Comparison of ENCODE assay signal across 8 cellular contexts in the genomic region with DNA sequence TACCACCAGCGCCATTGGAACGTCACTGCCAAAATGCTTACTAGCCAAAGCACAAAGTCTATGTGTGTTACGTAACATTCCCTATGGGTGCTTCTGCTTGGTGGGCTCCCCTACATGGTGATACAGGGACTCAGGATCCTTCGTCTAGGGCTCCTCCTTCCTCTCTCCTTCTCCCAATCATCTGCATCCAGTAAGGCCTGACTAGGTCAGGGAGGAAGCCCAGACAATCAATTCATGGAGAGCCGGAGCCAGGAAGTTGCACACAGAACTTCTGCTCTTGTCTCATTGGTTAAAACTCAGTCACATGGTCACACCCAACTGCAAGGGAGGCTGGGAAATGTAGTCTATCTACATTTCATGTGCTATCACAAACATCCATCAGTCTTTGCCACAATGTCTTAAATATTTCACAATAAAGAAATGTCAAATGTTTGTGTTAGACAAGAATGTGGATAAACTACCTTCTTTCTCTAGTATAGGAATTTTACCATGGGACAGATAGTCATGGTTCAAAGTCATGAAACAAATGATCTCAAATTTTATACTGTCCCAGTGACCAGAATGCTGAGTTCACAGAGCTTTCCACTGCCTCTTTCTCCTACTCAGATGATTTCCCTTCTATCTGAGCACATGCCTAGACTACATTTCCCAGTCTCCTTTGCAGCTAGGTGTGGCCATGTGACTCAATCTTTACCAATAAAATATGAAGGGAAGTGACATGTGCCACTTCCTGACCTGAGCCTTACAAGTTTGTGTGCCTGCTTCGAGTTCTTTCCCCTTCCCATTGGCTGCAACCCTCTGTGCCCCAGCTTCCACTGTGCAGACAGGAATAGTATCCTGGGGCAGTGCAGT. TPM values are rescaled to one million over a fixed set of nuclear protein-coding genes. Genes with fewer than 3 reads are reported as not detected.
DNase-seq lines count a peak whose midpoint lies in the region; ATAC-seq and TF ChIP-seq lines count a peak whose summit lies in the region.

No MANE protein-coding gene starts in this region.

- H4K20me1 ChIP-seq in SK-N-SH (ENCODE audit: insufficient read depth) = no peaks in the 10 kb centered on the region

- no peak for TF ChIP-seq POLR2A in uterus (IDR thresholded peaks at IDR 0.05)

- peaks cover 5% of the 10 kb centered on the region; the same call in 1 of the 2 replicates for H3K27me3 ChIP-seq in SK-N-SH (ENCODE audit: insufficient read depth)
- no peaks in the 10 kb centered on the region for H3K27me3 ChIP-seq in lung (ENCODE audit: control insufficient read depth, insufficient read depth)
- H3K27me3 ChIP-seq in uterus = no peaks in the 10 kb centered on the region

- in situ Hi-C loops in KBM-7 (cut with MboI; ENCODE audit: low pct_unique_long_range_greater_than_20kb, low sequenced_read_pairs) = no loop called here

- POLR2A ChIA-PET in SK-N-SH (lab: Yijun Ruan, JAX) = no interaction called here

- H3K4me1 ChIP-seq in SK-N-SH (ENCODE audit: control insufficient read depth in 1 of 2, insufficient read depth in 2 of 2, low read depth in 1 of 2, low read length in 1 of 2) = peaks cover 0 to 27% of the 10 kb centered on the region in 2 experiments; a peak in 2 of 4 replicates
- H3K4me1 ChIP-seq in lung (ENCODE audit: control insufficient read depth in 2 of 2, insufficient read depth in 2 of 2, low read length in 2 of 2) = peaks cover 0 to 2% of the 10 kb centered on the region in 2 donors
- H3K4me1 ChIP-seq in uterus = no peaks in the 10 kb centered on the region

- no peak for TF ChIP-seq RAD21 in SK-N-SH (IDR thresholded peaks at IDR 0.05; ENCODE audit: low read length)

- H2AFZ ChIP-seq in SK-N-SH (ENCODE audit: low read depth) = peak overlapping the region; percentile 61; the same call in 1 of the 2 replicates

- CTCF ChIA-PET in SK-N-SH (lab: Yijun Ruan, JAX) = interaction anchor here (1.2 to 4.7 kb wide), 3 partner anchors 11 to 52 kb away, joined by 4 to 63 read pairs (median 9); no protein-coding TSS in a partner anchor

- H3K9ac ChIP-seq in SK-N-SH = no peak overlapping the region

- H3K4me3 ChIP-seq in SK-N-SH (ENCODE audit: low read depth in 2 of 2, low read length in 1 of 2) (no peak overlapping the region; a peak in 1 of 4 replicates), lung (no peak overlapping the region), uterus (no peak overlapping the region)

- H3K79me2 ChIP-seq in SK-N-SH (ENCODE audit: insufficient read depth) = no peaks in the 10 kb centered on the region

- no peak overlapping the region for H3K4me2 ChIP-seq in SK-N-SH

- 75% methylated on average over 6 of the region's 6 CpGs for WGBS in SK-N-SH (ENCODE audit: low lambda C conversion rate)
- 34 to 41% methylated on average over 6 of the region's 6 CpGs for WGBS in lung, 2 donors

- H3K27ac ChIP-seq in SK-N-SH (ENCODE audit: low read depth in 2 of 2, low read length in 1 of 2) = peak overlapping the region in 1 of 2 experiments; percentile 19; a peak in 1 of 4 replicates
- no peak overlapping the region for H3K27ac ChIP-seq in lung (ENCODE audit: low read depth in 1 of 2, low read length in 1 of 2)
- H3K27ac ChIP-seq in uterus = no peak overlapping the region

- TF ChIP-seq CTCF in SK-N-SH (IDR thresholded peaks at IDR 0.05) (no peak), lung (IDR thresholded peaks at IDR 0.05; ENCODE audit: control extremely low read depth, extremely low read depth) (no peak), uterus (IDR thresholded peaks at IDR 0.05) (no peak)

- DNase-seq in Daoy (ENCODE audit: low read depth) (peak; percentile 49), KBM-7 (peak; percentile 83), SK-N-SH (no peak), dermis blood vessel endothelial cell (peak; percentile 91), lung (ENCODE audit: low spot score) (peak; percentile 66), uterus (peak; percentile 57 to 72)

- H3K36me3 ChIP-seq in SK-N-SH (replicated peaks in 1 of 2; ENCODE audit: control insufficient read depth in 1 of 2, insufficient read depth in 2 of 2, low read length in 1 of 2) (no peaks in the 10 kb centered on the region), lung (ENCODE audit: control insufficient read depth in 2 of 2, insufficient read depth in 2 of 2, low read length in 2 of 2) (no peaks in the 10 kb centered on the region), uterus (no peaks in the 10 kb centered on the region)

- intact Hi-C loops in uterus (cut with DNase I; ENCODE audit: low total_unique reads) = no loop called here

- ATAC-seq in lung (ENCODE audit: insufficient read depth, low FRiP score) (peak; percentile 73), HG03460 (IDR thresholded peaks at IDR 0.05; ENCODE audit: unreplicated experiment) (no peak), GM18867 (IDR thresholded peaks at IDR 0.05; ENCODE audit: unreplicated experiment) (no peak)

- TF ChIP-seq EP300 in SK-N-SH (IDR thresholded peaks at IDR 0.05; ENCODE audit: borderline replicate concordance in 1 of 2, low read depth in 1 of 2, low read length in 1 of 2) = no peak

- peaks cover 3% of the 10 kb centered on the region for H3F3A ChIP-seq in SK-N-SH (replicated peaks; ENCODE audit: insufficient read depth)

- H3K9me2 ChIP-seq in SK-N-SH = no peaks in the 10 kb centered on the region

- H3K9me3 ChIP-seq in SK-N-SH = no peaks in the 10 kb centered on the region
- no peaks in the 10 kb centered on the region for H3K9me3 ChIP-seq in lung (ENCODE audit: control insufficient read depth in 2 of 2, insufficient read depth in 1 of 2, low read length in 1 of 2)
- no peaks in the 10 kb centered on the region for H3K9me3 ChIP-seq in uterus

TF ChIP-seq in SK-N-SH, 30 proteins besides CTCF, POLR2A, EP300 and RAD21 (continues in another document):
- TF ChIP-seq TAF1 (IDR thresholded peaks at IDR 0.05; ENCODE audit: borderline replicate concordance, low read depth, low read length) = no peak
- no peak for TF ChIP-seq CHD2 (IDR thresholded peaks at IDR 0.05; ENCODE audit: low read length, partially characterized antibody)
- TF ChIP-seq ELF1 (IDR thresholded peaks at IDR 0.05) = peak; percentile 80
- TF ChIP-seq RCOR1 (IDR thresholded peaks at IDR 0.05; ENCODE audit: low read length) = no peak
- no peak for TF ChIP-seq MEF2A (IDR thresholded peaks at IDR 0.05; ENCODE audit: borderline replicate concordance, low read depth)
- TF ChIP-seq, protein P1, sequence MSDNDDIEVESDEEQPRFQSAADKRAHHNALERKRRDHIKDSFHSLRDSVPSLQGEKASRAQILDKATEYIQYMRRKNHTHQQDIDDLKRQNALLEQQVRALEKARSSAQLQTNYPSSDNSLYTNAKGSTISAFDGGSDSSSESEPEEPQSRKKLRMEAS (IDR thresholded peaks at IDR 0.05; ENCODE audit: low read depth) = no peak
- no peak for TF ChIP-seq EZH2phosphoT487 (IDR thresholded peaks at IDR 0.05; ENCODE audit: borderline replicate concordance, low read depth)
- TF ChIP-seq, protein P2, sequence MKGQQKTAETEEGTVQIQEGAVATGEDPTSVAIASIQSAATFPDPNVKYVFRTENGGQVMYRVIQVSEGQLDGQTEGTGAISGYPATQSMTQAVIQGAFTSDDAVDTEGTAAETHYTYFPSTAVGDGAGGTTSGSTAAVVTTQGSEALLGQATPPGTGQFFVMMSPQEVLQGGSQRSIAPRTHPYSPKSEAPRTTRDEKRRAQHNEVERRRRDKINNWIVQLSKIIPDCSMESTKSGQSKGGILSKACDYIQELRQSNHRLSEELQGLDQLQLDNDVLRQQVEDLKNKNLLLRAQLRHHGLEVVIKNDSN (IDR thresholded peaks at IDR 0.05; ENCODE audit: borderline replicate concordance, low read depth) = peak; percentile 93
- TF ChIP-seq RFX5 (IDR thresholded peaks at IDR 0.05; ENCODE audit: low read length) = no peak
- TF ChIP-seq, protein P3, sequence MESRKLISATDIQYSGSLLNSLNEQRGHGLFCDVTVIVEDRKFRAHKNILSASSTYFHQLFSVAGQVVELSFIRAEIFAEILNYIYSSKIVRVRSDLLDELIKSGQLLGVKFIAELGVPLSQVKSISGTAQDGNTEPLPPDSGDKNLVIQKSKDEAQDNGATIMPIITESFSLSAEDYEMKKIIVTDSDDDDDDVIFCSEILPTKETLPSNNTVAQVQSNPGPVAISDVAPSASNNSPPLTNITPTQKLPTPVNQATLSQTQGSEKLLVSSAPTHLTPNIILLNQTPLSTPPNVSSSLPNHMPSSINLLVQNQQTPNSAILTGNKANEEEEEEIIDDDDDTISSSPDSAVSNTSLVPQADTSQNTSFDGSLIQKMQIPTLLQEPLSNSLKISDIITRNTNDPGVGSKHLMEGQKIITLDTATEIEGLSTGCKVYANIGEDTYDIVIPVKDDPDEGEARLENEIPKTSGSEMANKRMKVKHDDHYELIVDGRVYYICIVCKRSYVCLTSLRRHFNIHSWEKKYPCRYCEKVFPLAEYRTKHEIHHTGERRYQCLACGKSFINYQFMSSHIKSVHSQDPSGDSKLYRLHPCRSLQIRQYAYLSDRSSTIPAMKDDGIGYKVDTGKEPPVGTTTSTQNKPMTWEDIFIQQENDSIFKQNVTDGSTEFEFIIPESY (IDR thresholded peaks at IDR 0.05; ENCODE audit: borderline replicate concordance, low read depth) = no peak

RNA-seq across cellular contexts. Expression of a gene that starts 9.3 kb away (rescaled TPM):
- total RNA-seq in Daoy (2014; rRNA removed; shearing (Covaris generic)) = 1.3 TPM in 1 of 2 replicates, not detected in the other
- polyA plus RNA-seq in SK-N-SH (2012; rRNA removed) (0.02 and 0.10 TPM in 2 replicates), lung (1 to 10 TPM in 1 of 2 donors, under 1 TPM in 1; 0.81 to 1.5 TPM)
- 0.01 TPM in 2 replicates for polyA plus RNA-seq in SK-N-SH (2012; cell fraction: cytosol; rRNA removed)
- 0.05 and 0.08 TPM in 2 replicates for polyA plus RNA-seq in SK-N-SH (2012; cell fraction: nucleus; rRNA removed)
- total RNA-seq in dermis blood vessel endothelial cell (0.05 and 0.17 TPM in 2 replicates), lung (1 to 10 TPM in 1 of 2 donors, under 1 TPM in 1; 0.48 to 2.6 TPM), uterus (1 to 10 TPM in 3 of 4 donors, under 1 TPM in 1; 0.26 to 4.4 (median 2.0) TPM)

RNA-seq across cellular contexts. Expression of a gene that starts 21.2 kb away (rescaled TPM):
- not detected in 2 replicates for total RNA-seq in Daoy (2014; rRNA removed; shearing (Covaris generic))
- polyA plus RNA-seq in SK-N-SH (2012; rRNA removed) (0.05 TPM in 2 replicates), lung (10 to 100 TPM; 24.1 to 92.1 TPM)
- polyA plus RNA-seq in SK-N-SH (2012; cell fraction: cytosol; rRNA removed) = 0.08 and 0.17 TPM in 2 replicates
- 0.20 and 0.25 TPM in 2 replicates for polyA plus RNA-seq in SK-N-SH (2012; cell fraction: nucleus; rRNA removed)
- total RNA-seq in dermis blood vessel endothelial cell (not detected in 2 replicates), lung (10 to 100 TPM in 1 of 2 donors, under 1 TPM in 1; 0.23 to 44.8 TPM), uterus (10 to 100 TPM in 3 of 4 donors, not detected in 1; 19.4 to 47.9 (median 29.7) TPM)
